1 cellular context compared by ENCODE assay signal in genomic region chr11:72625746-72626636, GRCh38.
TF ChIP-seq lines count a peak whose summit lies in the region.

No MANE protein-coding gene starts in this region.

TF ChIP-seq in HepG2, 621 proteins besides CTCF, POLR2A, EP300 and RAD21 (continued from another document and continues in another):
- TF ChIP-seq ZNF609 (CRISPR knock-in tag; IDR thresholded peaks at IDR 0.05; ENCODE audit: borderline replicate concordance) (peak; percentile 52; the same call in 1 of the 2 replicates), MTERF4 (CRISPR knock-in tag; IDR thresholded peaks at IDR 0.05) (no peak), TFDP2 (CRISPR knock-in tag; IDR thresholded peaks at IDR 0.05) (no peak), ZNF558 (CRISPR knock-in tag; IDR thresholded peaks at IDR 0.05; ENCODE audit: borderline replicate concordance) (no peak), KLF12 (CRISPR knock-in tag; IDR thresholded peaks at IDR 0.05; ENCODE audit: borderline replicate concordance) (no peak), FOXK1 (CRISPR knock-in tag; IDR thresholded peaks at IDR 0.05; ENCODE audit: borderline replicate concordance, low read depth) (peak; percentile 30; the same call in 1 of the 2 replicates), NBN (conservative IDR thresholded peaks at IDR 0.05) (no peak), FOXO1 (CRISPR knock-in tag; IDR thresholded peaks at IDR 0.05) (peak; percentile 72; the same call in 1 of the 2 replicates), MAFK (conservative IDR thresholded peaks at IDR 0.05 in 1 of 2, IDR thresholded peaks at IDR 0.05 in 1 of 2; ENCODE audit: low read length in 2 of 2) (no peak), KLF15 (CRISPR knock-in tag; IDR thresholded peaks at IDR 0.05; ENCODE audit: borderline replicate concordance) (no peak), ZEB1 (IDR thresholded peaks at IDR 0.05; ENCODE audit: insufficient replicate concordance, low read depth) (no peak), HDAC1 (CRISPR knock-in tag; IDR thresholded peaks at IDR 0.05) (no peak), RBM39 (IDR thresholded peaks at IDR 0.05; ENCODE audit: low read depth, low read length, poor library complexity, severe bottlenecking) (no peak), SPEN (CRISPR knock-in tag; IDR thresholded peaks at IDR 0.05; ENCODE audit: low read depth) (peak; percentile 55; the same call in 1 of the 2 replicates), ZNF414 (CRISPR knock-in tag; IDR thresholded peaks at IDR 0.05) (0 out of 2 replicates have a peak, but pooled peaks have one; percentile 36), HINFP (CRISPR knock-in tag; IDR thresholded peaks at IDR 0.05; ENCODE audit: low read depth) (peak; percentile 21; the same call in 1 of the 2 replicates), TCF7L2 (IDR thresholded peaks at IDR 0.05; ENCODE audit: low read depth, low read length) (no peak), TFAP4 (IDR thresholded peaks at IDR 0.05; ENCODE audit: borderline replicate concordance, low read depth) (peak; percentile 20; the same call in 1 of the 2 replicates), ZNF569 (CRISPR knock-in tag; IDR thresholded peaks at IDR 0.05; ENCODE audit: borderline replicate concordance) (no peak), HNF4A (CRISPR knock-in tag; IDR thresholded peaks at IDR 0.05) (peak; percentile 21; the same call in 1 of the 2 replicates), SOX6 (IDR thresholded peaks at IDR 0.05) (no peak), SOX6 (CRISPR knock-in tag; IDR thresholded peaks at IDR 0.05) (0 out of 2 replicates have a peak, but pooled peaks have one; percentile 29), FOSL2 (CRISPR knock-in tag; IDR thresholded peaks at IDR 0.05) (no peak; the same call in 1 of the 2 replicates), SYNCRIP (IDR thresholded peaks at IDR 0.05; ENCODE audit: insufficient read depth, low read depth, low read length) (no peak), ZNF281 (CRISPR knock-in tag; IDR thresholded peaks at IDR 0.05; ENCODE audit: borderline replicate concordance) (peak; percentile 87), PITX1 (CRISPR knock-in tag; IDR thresholded peaks at IDR 0.05) (peak; percentile 12; the same call in 1 of the 2 replicates), RARA (CRISPR knock-in tag; IDR thresholded peaks at IDR 0.05) (peak; percentile 40), SOX13 (IDR thresholded peaks at IDR 0.05) (no peak), SOX13 (CRISPR knock-in tag; conservative IDR thresholded peaks at IDR 0.05 in 1 of 2, IDR thresholded peaks at IDR 0.05 in 1 of 2) (no peak), SALL1 (CRISPR knock-in tag; IDR thresholded peaks at IDR 0.05) (peak; percentile 73), HMGXB4 (CRISPR knock-in tag; IDR thresholded peaks at IDR 0.05; ENCODE audit: borderline replicate concordance in 1 of 2, low read depth in 1 of 2) (no peak), ETV5 (CRISPR knock-in tag; IDR thresholded peaks at IDR 0.05; ENCODE audit: borderline replicate concordance) (peak; percentile 36; the same call in 1 of the 2 replicates), YY1 (IDR thresholded peaks at IDR 0.05; ENCODE audit: insufficient read depth, insufficient replicate concordance, low read depth, low read length) (peak; percentile 18), ZNF576 (CRISPR knock-in tag; IDR thresholded peaks at IDR 0.05) (0 out of 2 replicates have a peak, but pooled peaks have one; percentile 36), ZNF572 (CRISPR knock-in tag; IDR thresholded peaks at IDR 0.05) (no peak), ZMYM3 (CRISPR knock-in tag; IDR thresholded peaks at IDR 0.05) (peak; percentile 48; the same call in 1 of the 2 replicates), RXRB (CRISPR knock-in tag; IDR thresholded peaks at IDR 0.05; ENCODE audit: borderline replicate concordance) (peak; percentile 45; the same call in 1 of the 2 replicates), ZNF737 (CRISPR knock-in tag; IDR thresholded peaks at IDR 0.05; ENCODE audit: borderline replicate concordance) (no peak), ZFP91 (CRISPR knock-in tag; IDR thresholded peaks at IDR 0.05; ENCODE audit: borderline replicate concordance) (peak; percentile 53; the same call in 1 of the 2 replicates), NFE2L1 (CRISPR knock-in tag; IDR thresholded peaks at IDR 0.05; ENCODE audit: borderline replicate concordance) (no peak), ELF3 (CRISPR knock-in tag; IDR thresholded peaks at IDR 0.05) (peak; percentile 54), ZNF777 (CRISPR knock-in tag; IDR thresholded peaks at IDR 0.05) (no peak), MLX (CRISPR knock-in tag; IDR thresholded peaks at IDR 0.05) (peak; percentile 37; the same call in 1 of the 2 replicates), ZBTB42 (CRISPR knock-in tag; IDR thresholded peaks at IDR 0.05) (0 out of 2 replicates have a peak, but pooled peaks have one; percentile 37), ARNT2 (CRISPR knock-in tag; IDR thresholded peaks at IDR 0.05; ENCODE audit: low read depth) (peak; percentile 52; the same call in 1 of the 2 replicates), PCBP2 (optimal IDR thresholded peaks at IDR 0.05; ENCODE audit: low read depth, low read length, poor library complexity, severe bottlenecking) (no peak), ZNF644 (CRISPR knock-in tag; IDR thresholded peaks at IDR 0.05; ENCODE audit: low read depth) (no peak)
